ENCODE assay signal across 10 cellular contexts in the genomic region with DNA sequence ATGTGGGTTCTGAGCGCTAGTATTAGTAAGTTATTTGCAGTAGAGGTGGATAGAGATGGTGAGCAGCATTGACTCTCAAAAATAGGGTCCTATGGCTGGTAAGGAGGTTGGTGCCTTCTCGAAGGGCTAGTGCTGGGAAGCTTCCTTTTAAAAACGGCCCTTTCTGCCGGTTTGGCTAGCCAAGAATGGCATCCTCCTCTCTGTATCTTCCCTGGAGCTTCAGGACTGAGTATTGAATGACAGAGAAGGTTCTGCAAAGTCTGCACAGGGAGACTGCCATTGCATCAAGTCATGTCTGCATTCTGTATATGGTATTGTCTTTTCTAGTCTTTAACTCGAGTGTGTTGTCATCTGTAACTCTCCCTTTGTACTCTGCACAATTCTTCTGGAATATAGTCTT. TPM values are rescaled to one million over a fixed set of nuclear protein-coding genes. Genes with fewer than 3 reads are reported as not detected.
DNase-seq lines count a peak whose midpoint lies in the region; ATAC-seq and TF ChIP-seq lines count a peak whose summit lies in the region.
"Had no signal": no experiment of that assay in that cellular context is flagged by ENCODE, and none has a peak within 500 bp of the region (broad histone marks: within the 10 kb centered on the region; RNA-seq: fewer than 3 reads in every experiment).

No MANE protein-coding gene starts in this region.

- no peak for DNase-seq in dorsolateral prefrontal cortex
- DNase-seq in osteocyte (ENCODE audit: extremely low spot score, unreplicated experiment) = no peak
- DNase-seq in SHP77 (lab: John Stamatoyannopoulos, UW) = no peak
- no peak for DNase-seq in BE2C
- DNase-seq: DMS 273 treated with DMSO at 0.1 percent for 48 hours, HFFc6 had no signal

- peak overlapping the region; percentile 58 for H3K4me3 Mint-ChIP-seq in osteocyte (ENCODE audit: unreplicated experiment)
- H3K4me3 Mint-ChIP-seq: HFFc6 had no signal

- H3K27me3 ChIP-seq in BLaER1 (no peaks in the 10 kb centered on the region), HUES6 (ENCODE audit: control insufficient read depth, insufficient read depth, low read length) (peaks cover 49% of the 10 kb centered on the region), dorsolateral prefrontal cortex (no peaks in the 10 kb centered on the region), BE2C (no peaks in the 10 kb centered on the region)

- H3K4me2 ChIP-seq in BLaER1 = peak overlapping the region; percentile 97

- ATAC-seq in HG03095 (IDR thresholded peaks at IDR 0.05; ENCODE audit: unreplicated experiment) (no peak), GM19023 (IDR thresholded peaks at IDR 0.05; ENCODE audit: unreplicated experiment) (no peak)

- H3K9me3 Mint-ChIP-seq in osteocyte (ENCODE audit: unreplicated experiment) = no peaks in the 10 kb centered on the region
- H3K9me3 Mint-ChIP-seq: HFFc6 had no signal

- peak overlapping the region; percentile 96 for H3K4me3 ChIP-seq in BLaER1
- H3K4me3 ChIP-seq in HUES6 (ENCODE audit: low read depth, low read length) = peak overlapping the region; percentile 80
- H3K4me3 ChIP-seq in dorsolateral prefrontal cortex = peak overlapping the region; percentile 11 to 95 (median 82)
- no peak overlapping the region for H3K4me3 ChIP-seq in BE2C (ENCODE audit: low read depth, low read length)

- intact Hi-C loops in dorsolateral prefrontal cortex (cut with DNase I) = loop anchor here in 1 of 2 donors (5.0 to 10.0 kb wide), 5 partner anchors 55 to 583 kb away; partner anchors contain the start of genes FAM210A and RNMT

- peak overlapping the region; percentile 93 for H3K27ac ChIP-seq in BLaER1
- no peak overlapping the region for H3K27ac ChIP-seq in HUES6 (ENCODE audit: low read depth, low read length)
- peak overlapping the region in 51 of 59 donors; percentile 8 to 92 (median 78) for H3K27ac ChIP-seq in dorsolateral prefrontal cortex

- H4K20me1 ChIP-seq in BLaER1 = peaks cover 45% of the 10 kb centered on the region

- H3K4me1 Mint-ChIP-seq in osteocyte (ENCODE audit: unreplicated experiment) = peaks cover 46% of the 10 kb centered on the region

- H3K9me3 ChIP-seq in BLaER1 (no peaks in the 10 kb centered on the region), HUES6 (ENCODE audit: control insufficient read depth, insufficient read depth, low read depth, low read length) (no peaks in the 10 kb centered on the region), BE2C (no peaks in the 10 kb centered on the region)

- H3K4me1 ChIP-seq in BLaER1 (peaks cover 65% of the 10 kb centered on the region), HUES6 (ENCODE audit: control insufficient read depth, insufficient read depth, low read length) (peaks cover 28% of the 10 kb centered on the region), BE2C (peaks cover 30% of the 10 kb centered on the region)

- H3K36me3 Mint-ChIP-seq in osteocyte (ENCODE audit: unreplicated experiment) = no peaks in the 10 kb centered on the region

- H3K27me3 Mint-ChIP-seq in osteocyte (ENCODE audit: unreplicated experiment) = peaks cover 53% of the 10 kb centered on the region

- H3K36me3 ChIP-seq in BLaER1 (peaks cover 14% of the 10 kb centered on the region), HUES6 (ENCODE audit: control insufficient read depth, insufficient read depth, low read length) (no peaks in the 10 kb centered on the region), BE2C (no peaks in the 10 kb centered on the region)

- H3K9ac ChIP-seq in BLaER1 (peak overlapping the region; percentile 93), HUES6 (ENCODE audit: low read length) (no peak overlapping the region)

- H3K27ac Mint-ChIP-seq in osteocyte (ENCODE audit: unreplicated experiment) = no peak overlapping the region
- H3K27ac Mint-ChIP-seq: HFFc6 had no signal

- TF ChIP-seq CTCF in dorsolateral prefrontal cortex (IDR thresholded peaks at IDR 0.05 in 54 of 56, conservative IDR thresholded peaks at IDR 0.05 in 2 of 56; ENCODE audit: low read depth in 1 of 56, partially characterized antibody in 56 of 56) (no peak), osteocyte (IDR thresholded peaks at IDR 0.05) (no peak), BE2C (IDR thresholded peaks at IDR 0.05; ENCODE audit: low read depth, low read length) (no peak)

RNA-seq across cellular contexts. Expression of gene LDLRAD4, which starts 1.0 kb away (rescaled TPM):
- total RNA-seq in dorsolateral prefrontal cortex = 100 to 1,000 TPM in 75 of 120 experiments, 10 to 100 TPM in 45; 71.8 to 184 (median 104) TPM
- total RNA-seq in osteocyte = 18.7 and 20.4 TPM in 2 replicates
- 4.0 TPM for polyA plus RNA-seq in BE2C (2012; ENCODE audit: insufficient read depth, insufficient read length, low read depth)
- total RNA-seq: HFFc6 had no signal
